Comparison of ENCODE assay signal across 34 cellular contexts in genomic region chr4:80594696-80595095, GRCh38.
"Had no signal": no experiment of that assay in that cellular context is flagged by ENCODE, and none has a peak within 500 bp of the region (broad histone marks: within the 10 kb centered on the region; RNA-seq: fewer than 3 reads in every experiment).

No MANE protein-coding gene starts in this region.

- H3K27me3 Mint-ChIP-seq: activated CD4-positive, alpha-beta memory T cell treated with anti-CD3 and anti-CD28 coated beads, Interleukin-2, amount 10 ng/mL, durations not matched to agents 7 days and 5 days; activated CD8-positive, alpha-beta memory T cell treated with anti-CD3 and anti-CD28 coated beads, Interleukin-2, amount 10 ng/mL, durations not matched to agents 7 days and 5 days; activated naive CD4-positive, alpha-beta T cell treated with anti-CD3 and anti-CD28 coated beads, Interleukin-2, amount 10 ng/mL, durations not matched to agents 7 days and 5 days; activated naive CD8-positive, alpha-beta T cell; activated naive CD8-positive, alpha-beta T cell treated with anti-CD3 and anti-CD28 coated beads, Interleukin-2, amount 50 U/mL, for 24 hours had no signal

- H3K4me3 Mint-ChIP-seq: activated CD4-positive, alpha-beta memory T cell treated with anti-CD3 and anti-CD28 coated beads, Interleukin-2, amount 10 ng/mL, durations not matched to agents 7 days and 5 days; activated CD8-positive, alpha-beta memory T cell treated with anti-CD3 and anti-CD28 coated beads, Interleukin-2, amount 10 ng/mL, durations not matched to agents 7 days and 5 days; activated naive CD4-positive, alpha-beta T cell treated with anti-CD3 and anti-CD28 coated beads, Interleukin-2, amount 10 ng/mL, durations not matched to agents 7 days and 5 days; activated naive CD8-positive, alpha-beta T cell; activated naive CD8-positive, alpha-beta T cell treated with anti-CD3 and anti-CD28 coated beads, Interleukin-2, amount 50 U/mL, for 24 hours had no signal

- H3K27me3 ChIP-seq: cardiac muscle cell, MG63 had no signal

- H3K4me1 Mint-ChIP-seq: activated CD4-positive, alpha-beta memory T cell treated with anti-CD3 and anti-CD28 coated beads, Interleukin-2, amount 10 ng/mL, durations not matched to agents 7 days and 5 days; activated CD8-positive, alpha-beta memory T cell treated with anti-CD3 and anti-CD28 coated beads, Interleukin-2, amount 10 ng/mL, durations not matched to agents 7 days and 5 days; activated naive CD4-positive, alpha-beta T cell treated with anti-CD3 and anti-CD28 coated beads, Interleukin-2, amount 10 ng/mL, durations not matched to agents 7 days and 5 days; activated naive CD8-positive, alpha-beta T cell treated with anti-CD3 and anti-CD28 coated beads, Interleukin-2, amount 50 U/mL, for 24 hours had no signal

- H3K27ac Mint-ChIP-seq: activated CD4-positive, alpha-beta memory T cell treated with anti-CD3 and anti-CD28 coated beads, Interleukin-2, amount 10 ng/mL, durations not matched to agents 7 days and 5 days; activated CD8-positive, alpha-beta memory T cell treated with anti-CD3 and anti-CD28 coated beads, Interleukin-2, amount 10 ng/mL, durations not matched to agents 7 days and 5 days; activated naive CD4-positive, alpha-beta T cell treated with anti-CD3 and anti-CD28 coated beads, Interleukin-2, amount 10 ng/mL, durations not matched to agents 7 days and 5 days; activated naive CD8-positive, alpha-beta T cell; activated naive CD8-positive, alpha-beta T cell treated with anti-CD3 and anti-CD28 coated beads, Interleukin-2, amount 50 U/mL, for 24 hours had no signal

- H3K4me2 ChIP-seq: PC-9 had no signal

- H2AFZ ChIP-seq: PC-9 had no signal

- DNase-seq: activated CD4-positive, alpha-beta memory T cell treated with anti-CD3 and anti-CD28 coated beads, Interleukin-2, amount 10 ng/mL, durations not matched to agents 7 days and 5 days; activated CD4-positive, alpha-beta T cell treated with anti-CD3 and anti-CD28 coated beads for 1 hour; activated CD4-positive, alpha-beta T cell treated with anti-CD3 and anti-CD28 coated beads for 48 hours; activated CD4-positive, CD25-positive, alpha-beta regulatory T cell; activated CD8-positive, alpha-beta memory T cell treated with anti-CD3 and anti-CD28 coated beads for 24 hours; activated CD8-positive, alpha-beta memory T cell treated with anti-CD3 and anti-CD28 coated beads, Interleukin-2, amount 10 ng/mL, durations not matched to agents 7 days and 5 days; activated CD8-positive, alpha-beta memory T cell treated with anti-CD3 and anti-CD28 coated beads, Interleukin-2, amount 50 U/mL, for 48 hours; activated effector memory CD4-positive, alpha-beta T cell treated with Interleukin-2 at 50 U/mL for 16 hours; activated naive CD4-positive, alpha-beta T cell treated with anti-CD3 and anti-CD28 coated beads, Interleukin-2, amount 10 ng/mL, durations not matched to agents 7 days and 5 days; activated naive CD8-positive, alpha-beta T cell treated with anti-CD3 and anti-CD28 coated beads, Interleukin-2, amount 50 U/mL, for 24 hours; activated T-cell treated with anti-CD3 and anti-CD28 coated beads, Interleukin-2, amount 50 U/mL, for 48 hours; anterior cingulate cortex; Kasumi-1; KG1; MG63; NCI-H1092; NCI-H1436 treated with DMSO at 0.1 percent for 48 hours; NCI-H1694 treated with DMSO at 0.1 percent for 48 hours; NCI-H2029; NCI-H345; NCI-H524 treated with DMSO at 0.1 percent for 48 hours; PC-9; SIG-M5; SW 1271; T-helper 1 cell; T-helper 2 cell; T-helper 9 cell; WERI-Rb-1 had no signal

- FAIRE-seq: RCC 7860 had no signal

- H3K9me3 ChIP-seq: MG63 had no signal

- ATAC-seq: activated CD8-positive, alpha-beta memory T cell treated with anti-CD3 and anti-CD28 coated beads, Interleukin-2, amount 10 ng/mL, durations not matched to agents 7 days and 5 days; activated naive CD8-positive, alpha-beta T cell treated with anti-CD3 and anti-CD28 coated beads, Interleukin-2, amount 50 U/mL, for 24 hours; Right ventricle myocardium inferior; SK-N-SH treated with all-trans-retinoic acid at 6 μM for 48 hours had no signal

- H3K36me3 Mint-ChIP-seq: activated CD8-positive, alpha-beta memory T cell treated with anti-CD3 and anti-CD28 coated beads, Interleukin-2, amount 10 ng/mL, durations not matched to agents 7 days and 5 days; activated naive CD4-positive, alpha-beta T cell treated with anti-CD3 and anti-CD28 coated beads, Interleukin-2, amount 10 ng/mL, durations not matched to agents 7 days and 5 days had no signal

- H3K36me3 ChIP-seq: cardiac muscle cell, MG63, WERI-Rb-1 had no signal

- H3K4me3 ChIP-seq: cardiac muscle cell, MG63, PC-9 had no signal

- H3K27ac ChIP-seq: cardiac muscle cell, PC-9, RWPE1, WERI-Rb-1 had no signal

- H3K9me3 Mint-ChIP-seq: activated CD4-positive, alpha-beta memory T cell treated with anti-CD3 and anti-CD28 coated beads, Interleukin-2, amount 10 ng/mL, durations not matched to agents 7 days and 5 days; activated naive CD4-positive, alpha-beta T cell treated with anti-CD3 and anti-CD28 coated beads, Interleukin-2, amount 10 ng/mL, durations not matched to agents 7 days and 5 days had no signal
